In genomic region chr2:15591373-15591691, GRCh38 we compare ENCODE assay signal across 8 cellular contexts. TPM values are rescaled to one million over a fixed set of nuclear protein-coding genes. Genes with fewer than 3 reads are reported as not detected.
DNase-seq lines count a peak whose midpoint lies in the region; ATAC-seq, FAIRE-seq and TF ChIP-seq lines count a peak whose summit lies in the region.

No MANE protein-coding gene starts in this region.

- H3K27ac ChIP-seq in DOHH2 (ENCODE audit: low read depth, low read length) (no peak overlapping the region), Panc1 (ENCODE audit: low read length) (peak overlapping the region; percentile 86), esophagus (ENCODE audit: low read depth in 2 of 2, low read length in 1 of 2) (peak overlapping the region; percentile 94 to 95), parathyroid adenoma (peak overlapping the region; percentile 90)

- H3F3A ChIP-seq in DOHH2 (ENCODE audit: control insufficient read depth, insufficient read depth) = no peaks in the 10 kb centered on the region

- WGBS in esophagus, 2 donors = 18 to 20% methylated on average over 7 of the region's 7 CpGs

- DNase-seq in Panc1 (ENCODE audit: low read depth, low spot score) (peak; percentile 33), GM12892 (ENCODE audit: insufficient read length) (no peak), AG08396 (ENCODE audit: low spot score) (no peak)

- ATAC-seq in Panc1 (peak; percentile 79; the same call in 1 of the 2 replicates), HG02588 (IDR thresholded peaks at IDR 0.05; ENCODE audit: unreplicated experiment) (no peak), GM19395 (IDR thresholded peaks at IDR 0.05; ENCODE audit: unreplicated experiment) (no peak)

- TF ChIP-seq POLR2A in GM12892 (IDR thresholded peaks at IDR 0.05; ENCODE audit: low read depth, low read length) = no peak

- no peaks in the 10 kb centered on the region for H3K27me3 ChIP-seq in DOHH2 (ENCODE audit: control insufficient read depth, low read length)
- no peaks in the 10 kb centered on the region for H3K27me3 ChIP-seq in Panc1 (ENCODE audit: control insufficient read depth, insufficient read depth, low read length)
- no peaks in the 10 kb centered on the region for H3K27me3 ChIP-seq in esophagus (ENCODE audit: control insufficient read depth in 1 of 2, insufficient read depth in 2 of 2, low read length in 2 of 2)
- H3K27me3 ChIP-seq in parathyroid adenoma (ENCODE audit: control insufficient read depth, insufficient read depth, low read length) = no peaks in the 10 kb centered on the region

- peaks cover 6% of the 10 kb centered on the region; the same call in 1 of the 2 replicates for H4K20me1 ChIP-seq in DOHH2 (ENCODE audit: control insufficient read depth, insufficient read depth, low read depth, low read length)

- peaks cover 52% of the 10 kb centered on the region for H3K79me2 ChIP-seq in DOHH2 (ENCODE audit: control insufficient read depth, low read length)
- H3K79me2 ChIP-seq in parathyroid adenoma = peaks cover 7% of the 10 kb centered on the region

- peaks cover 19% of the 10 kb centered on the region for H3K4me1 ChIP-seq in DOHH2 (ENCODE audit: control insufficient read depth, low read length)
- H3K4me1 ChIP-seq in Panc1 (ENCODE audit: control insufficient read depth, insufficient read depth, low read length) = peaks cover 8% of the 10 kb centered on the region
- H3K4me1 ChIP-seq in esophagus (ENCODE audit: control insufficient read depth in 2 of 2, insufficient read depth in 2 of 2, low read length in 1 of 2) = peaks cover 0 to 3% of the 10 kb centered on the region in 2 donors
- H3K4me1 ChIP-seq in parathyroid adenoma = no peaks in the 10 kb centered on the region

- no peak for TF ChIP-seq CTCF in DOHH2 (IDR thresholded peaks at IDR 0.05; ENCODE audit: low read depth, low read length, poor library complexity, severe bottlenecking)
- TF ChIP-seq CTCF in Panc1 (IDR thresholded peaks at IDR 0.05) = no peak
- TF ChIP-seq CTCF in parathyroid adenoma (IDR thresholded peaks at IDR 0.05) = no peak

- in situ Hi-C loops in Panc1 (cut with HindIII; ENCODE audit: low pct_unique_long_range_greater_than_20kb, low sequenced_read_pairs) = no loop called here

- peak overlapping the region; percentile 62 for H3K4me2 ChIP-seq in DOHH2 (ENCODE audit: low read length)
- H3K4me2 ChIP-seq in parathyroid adenoma (ENCODE audit: low read length) = peak overlapping the region; percentile 74

- H3K4me3 ChIP-seq in DOHH2 (ENCODE audit: low read length) (peak overlapping the region; percentile 98), Panc1 (ENCODE audit: low read depth in 2 of 2, low read length in 2 of 2) (peak overlapping the region; percentile 88 to 95), esophagus (ENCODE audit: low read depth in 1 of 2, low read length in 2 of 2) (peak overlapping the region; percentile 81 to 92), parathyroid adenoma (ENCODE audit: low read depth, low read length) (peak overlapping the region; percentile 86)

- H3K9ac ChIP-seq in parathyroid adenoma = no peak overlapping the region

- H3K9me3 ChIP-seq in DOHH2 (ENCODE audit: control insufficient read depth, insufficient read depth, low read length) (no peaks in the 10 kb centered on the region), Panc1 (ENCODE audit: control insufficient read depth, insufficient read depth, low read depth, low read length) (no peaks in the 10 kb centered on the region), esophagus (ENCODE audit: control insufficient read depth in 2 of 2, insufficient read depth in 1 of 2, low read depth in 1 of 2, low read length in 1 of 2) (no peaks in the 10 kb centered on the region), parathyroid adenoma (ENCODE audit: control insufficient read depth, low read length) (no peaks in the 10 kb centered on the region)

- H3K36me3 ChIP-seq in DOHH2 (ENCODE audit: control insufficient read depth, low read length) (peaks cover 33% of the 10 kb centered on the region), Panc1 (ENCODE audit: control insufficient read depth, insufficient read depth, low read length) (peaks cover 10% of the 10 kb centered on the region; the same call in 1 of the 2 replicates), esophagus (ENCODE audit: control insufficient read depth in 2 of 2, insufficient read depth in 2 of 2, low read length in 1 of 2) (peaks cover 0 to 4% of the 10 kb centered on the region in 2 donors), parathyroid adenoma (ENCODE audit: control insufficient read depth, insufficient read depth, low read length) (no peaks in the 10 kb centered on the region)

- no TSS peak for BruUV-seq in Panc1 (replicated peaks; lab: Mats Ljungman, UMichigan)

- no peak for FAIRE-seq in GM12892 (lab: Jason Lieb, UNC)

- peak overlapping the region; percentile 94 for H2AFZ ChIP-seq in parathyroid adenoma

- intact Hi-C loops in Panc1 (cut with micrococcal nuclease; ENCODE audit: unreplicated experiment) = no loop called here

- H3K9me2 ChIP-seq in DOHH2 (replicated peaks; ENCODE audit: control insufficient read depth, low read length) = no peaks in the 10 kb centered on the region

- POLR2A ChIA-PET in Panc1 (lab: Charles Lee) = interaction anchor here (0.5 to 0.7 kb wide), 3 partner anchors 11 to 90 kb away, joined by 3 read pairs; no protein-coding TSS in a partner anchor

- CTCF ChIA-PET in Panc1 (lab: Charles Lee) = no interaction called here

RNA-seq across cellular contexts. Expression of gene DDX1, which starts 0.3 kb away (rescaled TPM):
- total RNA-seq in Panc1 (2021; ENCODE audit: unreplicated experiment) = 102 TPM
- polyA plus RNA-seq in Panc1 (2012; ENCODE audit: insufficient read length) = 58.2 TPM
- 10 to 100 TPM; 40.8 to 70.0 TPM for polyA plus RNA-seq in esophagus
- 81.9 TPM for polyA plus RNA-seq in GM12892 (2012; ENCODE audit: missing spikeins)

RNA-seq across cellular contexts. Expression of gene NBAS, which starts 30.2 kb away (rescaled TPM):
- total RNA-seq in Panc1 (2021; ENCODE audit: unreplicated experiment) = 36.3 TPM
- polyA plus RNA-seq in Panc1 (2012; ENCODE audit: insufficient read length) = 19.0 TPM
- polyA plus RNA-seq in esophagus = 10 to 100 TPM; 13.8 to 15.0 TPM
- polyA plus RNA-seq in GM12892 (2012; ENCODE audit: missing spikeins) = 14.8 TPM
